Comparison of ENCODE assay signal across 11 cellular contexts in the genomic region with DNA sequence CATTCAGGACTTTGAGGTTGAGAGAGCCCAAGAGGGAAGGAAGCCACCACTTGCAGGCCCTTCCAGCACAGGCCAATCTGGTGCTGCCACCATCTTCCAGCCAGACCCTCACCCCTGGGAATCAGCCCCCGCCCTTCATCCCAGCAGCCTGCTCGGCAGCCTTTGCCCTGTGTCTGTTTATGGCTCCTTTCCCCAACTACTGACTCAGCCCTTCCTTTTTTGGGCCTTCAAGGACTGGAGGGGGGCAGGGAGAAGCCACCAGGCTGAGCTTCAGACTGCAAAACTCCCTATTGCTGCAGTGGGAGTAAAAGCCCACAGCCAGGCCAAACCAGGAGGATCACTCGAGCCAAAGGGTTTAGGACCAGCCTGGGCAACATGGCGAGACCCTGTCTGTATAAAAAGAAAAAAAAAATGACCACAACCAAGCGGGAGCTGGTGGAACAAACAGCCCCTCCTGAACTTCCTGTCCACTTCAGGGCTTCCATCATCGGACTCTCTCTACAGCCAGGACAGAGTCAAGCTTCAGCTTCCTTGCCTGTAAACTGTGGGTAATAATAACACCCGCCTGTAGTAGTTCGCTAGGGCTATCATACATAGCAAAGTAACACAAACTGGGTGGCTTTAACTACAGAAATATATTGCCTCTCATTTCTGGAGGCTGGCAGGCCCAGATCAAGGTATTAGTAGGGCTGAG.
DNase-seq lines count a peak whose midpoint lies in the region; ATAC-seq and TF ChIP-seq lines count a peak whose summit lies in the region.
"Had no signal": no experiment of that assay in that cellular context is flagged by ENCODE, and none has a peak within 500 bp of the region (broad histone marks: within the 10 kb centered on the region; RNA-seq: fewer than 3 reads in every experiment).

No MANE protein-coding gene starts in this region.

- TF ChIP-seq CTCF in fibroblast of lung (conservative IDR thresholded peaks at IDR 0.05 in 1 of 2, IDR thresholded peaks at IDR 0.05 in 1 of 2; ENCODE audit: low read depth in 1 of 2, low read length in 2 of 2) (no peak), nephron progenitor cell (IDR thresholded peaks at IDR 0.05) (no peak)

- DNase-seq in Right ventricle myocardium inferior (ENCODE audit: missing footprints) (no peak), cardiac septum (ENCODE audit: low spot score) (no peak), fibroblast of lung (ENCODE audit: low read depth in 2 of 2) (peak; percentile 70 to 73), nephron progenitor cell (no peak), nucleus accumbens (lab: John Stamatoyannopoulos, UW) (no peak), kidney tubule cell (ENCODE audit: low spot score) (no peak)
- DNase-seq in activated T-cell treated with anti-CD3 and anti-CD28 coated beads, Interleukin-2, amount 50 U/mL, for 24 hours = no peak
- DNase-seq: ACHN, naive B cell, NCI-H2029 had no signal

- no peaks in the 10 kb centered on the region for H3K27me3 ChIP-seq in fibroblast of lung (ENCODE audit: control insufficient read depth, insufficient read depth, low read length)

- H3K27ac ChIP-seq in fibroblast of lung (ENCODE audit: insufficient read depth, low read length) = peak overlapping the region; percentile 46

- no peak overlapping the region for H3K9ac ChIP-seq in fibroblast of lung (ENCODE audit: insufficient read depth, low read length)

- H3K4me2 ChIP-seq in fibroblast of lung (ENCODE audit: extremely low read depth, insufficient read depth, low read length) = peak overlapping the region; percentile 17

- H3K79me2 ChIP-seq in fibroblast of lung (ENCODE audit: control insufficient read depth, insufficient read depth, low read length) = no peaks in the 10 kb centered on the region

- intact Hi-C loops in Right ventricle myocardium inferior (cut with DNase I) = no loop called here
- intact Hi-C loops in cardiac septum (cut with DNase I) = no loop called here

- no peaks in the 10 kb centered on the region for H3K9me3 ChIP-seq in fibroblast of lung (ENCODE audit: control insufficient read depth, insufficient read depth, low read depth, low read length)

- H3K4me1 Mint-ChIP-seq in nephron progenitor cell = peaks cover 24% of the 10 kb centered on the region
- peaks cover 4% of the 10 kb centered on the region for H3K4me1 Mint-ChIP-seq in activated T-cell treated with anti-CD3 and anti-CD28 coated beads, Interleukin-2, amount 50 U/mL, for 24 hours (ENCODE audit: low read depth)
- H3K4me1 Mint-ChIP-seq: naive B cell had no signal

- peak overlapping the region; percentile 96 for H3K27ac Mint-ChIP-seq in nephron progenitor cell
- H3K27ac Mint-ChIP-seq in activated T-cell treated with anti-CD3 and anti-CD28 coated beads, Interleukin-2, amount 50 U/mL, for 24 hours = no peak overlapping the region

- no peaks in the 10 kb centered on the region for H4K20me1 ChIP-seq in fibroblast of lung (ENCODE audit: control insufficient read depth, extremely low read depth, insufficient read depth, low read length)

- H2AFZ ChIP-seq in fibroblast of lung (ENCODE audit: low read length) = peak overlapping the region; percentile 2

- no peaks in the 10 kb centered on the region for H3K9me3 Mint-ChIP-seq in nephron progenitor cell
- no peaks in the 10 kb centered on the region for H3K9me3 Mint-ChIP-seq in activated T-cell treated with anti-CD3 and anti-CD28 coated beads, Interleukin-2, amount 50 U/mL, for 24 hours
- H3K9me3 Mint-ChIP-seq: naive B cell had no signal

- H3K27me3 Mint-ChIP-seq in nephron progenitor cell (ENCODE audit: low read depth, poor library complexity) = peaks cover 13% of the 10 kb centered on the region
- no peaks in the 10 kb centered on the region for H3K27me3 Mint-ChIP-seq in activated T-cell treated with anti-CD3 and anti-CD28 coated beads, Interleukin-2, amount 50 U/mL, for 24 hours

- no peak overlapping the region for H3K4me3 Mint-ChIP-seq in nephron progenitor cell
- no peak overlapping the region for H3K4me3 Mint-ChIP-seq in activated T-cell treated with anti-CD3 and anti-CD28 coated beads, Interleukin-2, amount 50 U/mL, for 24 hours
- H3K4me3 Mint-ChIP-seq: naive B cell had no signal

- H3K4me1 ChIP-seq in fibroblast of lung (ENCODE audit: control insufficient read depth, extremely low read depth, insufficient read depth, low read length) = peaks cover 15% of the 10 kb centered on the region

- H3K4me3 ChIP-seq in fibroblast of lung (replicated peaks in 1 of 4; ENCODE audit: control extremely low read depth in 1 of 4, insufficient read depth in 1 of 4, low read depth in 3 of 4, low read length in 4 of 4) = no peak overlapping the region

- no peaks in the 10 kb centered on the region for H3K36me3 Mint-ChIP-seq in nephron progenitor cell (ENCODE audit: low read depth)
- no peaks in the 10 kb centered on the region for H3K36me3 Mint-ChIP-seq in activated T-cell treated with anti-CD3 and anti-CD28 coated beads, Interleukin-2, amount 50 U/mL, for 24 hours (ENCODE audit: low read depth)
- H3K36me3 Mint-ChIP-seq: naive B cell had no signal

- no peaks in the 10 kb centered on the region for H3K36me3 ChIP-seq in fibroblast of lung (ENCODE audit: control insufficient read depth, insufficient read depth, low read length)

- peak; percentile 83 for ATAC-seq in Right ventricle myocardium inferior
- no peak for ATAC-seq in GM21619 (IDR thresholded peaks at IDR 0.05; ENCODE audit: unreplicated experiment)

Comparison
In these comparisons a context has a peak if more than half of its experiments do, and no peak if none do; other contexts are left out.
1. DNase-seq: peak in fibroblast of lung (2 of 2); none in Right ventricle myocardium inferior (single experiment), cardiac septum (single experiment), nephron progenitor cell (single experiment), nucleus accumbens (0 of 56), activated T-cell treated with anti-CD3 and anti-CD28 coated beads, Interleukin-2, amount 50 U/mL, for 24 hours (single experiment) and kidney tubule cell (single experiment).